29 cellular contexts compared by ENCODE assay signal in the genomic region with DNA sequence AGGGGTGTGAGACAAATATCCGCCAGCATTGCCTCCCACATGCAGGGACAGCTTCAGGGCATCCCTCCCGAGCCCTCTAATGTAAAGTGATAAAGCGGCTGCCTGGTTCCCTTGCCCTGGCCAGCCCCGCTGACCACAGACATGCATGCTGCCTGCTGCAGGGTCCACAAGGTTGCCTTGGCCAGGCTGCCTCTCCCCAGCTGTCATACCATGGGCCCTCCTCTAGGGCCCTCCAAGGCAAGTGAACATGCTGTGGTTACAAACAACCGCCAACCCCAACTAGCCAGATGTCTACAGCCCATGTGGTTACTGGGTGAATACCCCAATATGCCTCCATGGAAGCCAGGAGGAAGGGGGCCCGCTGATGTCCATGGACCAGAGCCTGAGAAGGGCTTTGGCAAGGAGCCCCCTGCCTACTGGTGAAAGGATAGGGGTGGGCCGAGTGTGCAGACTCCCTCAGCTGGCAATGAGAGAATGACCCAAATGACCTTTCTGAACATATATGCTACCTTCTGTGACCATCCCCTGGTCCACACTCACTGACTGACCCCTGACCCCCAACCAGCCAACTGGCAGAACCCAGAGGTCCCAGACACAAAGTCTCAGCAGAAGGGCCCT. TPM values are rescaled to one million over a fixed set of nuclear protein-coding genes. Genes with fewer than 3 reads are reported as not detected.
A peak's percentile ranks its signal among the peaks of the same experiment; 100 is the strongest.
DNase-seq lines count a peak whose midpoint lies in the region; ATAC-seq and TF ChIP-seq lines count a peak whose summit lies in the region.
"Had no signal": no experiment of that assay in that cellular context is flagged by ENCODE, and none has a peak within 500 bp of the region (broad histone marks: within the 10 kb centered on the region; RNA-seq: fewer than 3 reads in every experiment).

No MANE protein-coding gene starts in this region.

- no peak overlapping the region for H3K27ac Mint-ChIP-seq in glutamatergic neuron (ENCODE audit: unreplicated experiment)
- H3K27ac Mint-ChIP-seq: activated CD4-positive, alpha-beta memory T cell treated with anti-CD3 and anti-CD28 coated beads, Interleukin-2, amount 10 ng/mL, durations not matched to agents 7 days and 5 days; activated T-helper 2 cell treated with anti-CD3 and anti-CD28 coated beads, Interferon-gamma antibody, Interleukin-2, Interleukin-4, amounts not matched to agents 10 μg/mL and 5 μg/mL and 100 μg/mL, durations not matched to agents 14 hours and 24 hours and 36 hours; natural killer cell; stimulated activated naive CD8-positive, alpha-beta T cell treated with anti-CD3 and anti-CD28 coated beads, Interleukin-15, amount 100 ng/mL, for 72 hours had no signal

- H3K9me3 Mint-ChIP-seq in glutamatergic neuron (ENCODE audit: unreplicated experiment) = no peaks in the 10 kb centered on the region
- H3K9me3 Mint-ChIP-seq: activated CD4-positive, alpha-beta memory T cell treated with anti-CD3 and anti-CD28 coated beads, Interleukin-2, amount 10 ng/mL, durations not matched to agents 7 days and 5 days; activated T-helper 2 cell treated with anti-CD3 and anti-CD28 coated beads, Interferon-gamma antibody, Interleukin-2, Interleukin-4, amounts not matched to agents 10 μg/mL and 5 μg/mL and 100 μg/mL, durations not matched to agents 14 hours and 24 hours and 36 hours; brain; natural killer cell; stimulated activated naive CD8-positive, alpha-beta T cell treated with anti-CD3 and anti-CD28 coated beads, Interleukin-15, amount 100 ng/mL, for 72 hours had no signal

- no peak overlapping the region for H3K4me3 Mint-ChIP-seq in glutamatergic neuron (ENCODE audit: unreplicated experiment)
- H3K4me3 Mint-ChIP-seq: activated CD4-positive, alpha-beta memory T cell treated with anti-CD3 and anti-CD28 coated beads, Interleukin-2, amount 10 ng/mL, durations not matched to agents 7 days and 5 days; brain; natural killer cell; stimulated activated naive CD8-positive, alpha-beta T cell treated with anti-CD3 and anti-CD28 coated beads, Interleukin-15, amount 100 ng/mL, for 72 hours had no signal

- no peak for ATAC-seq in sciatic nerve
- ATAC-seq in GM19455 (IDR thresholded peaks at IDR 0.05; ENCODE audit: unreplicated experiment) = no peak
- ATAC-seq: heart left ventricle; mucosa of descending colon; natural killer cell; stimulated activated naive CD8-positive, alpha-beta T cell treated with anti-CD3 and anti-CD28 coated beads, Interleukin-15, amount 100 ng/mL, for 72 hours had no signal

- TF ChIP-seq CTCF in GM12872 (IDR thresholded peaks at IDR 0.05; ENCODE audit: insufficient read depth, low read depth, low read length) = 0 out of 3 replicates have a peak, but pooled peaks have one; percentile 24
- TF ChIP-seq CTCF in glutamatergic neuron (IDR thresholded peaks at IDR 0.05; ENCODE audit: partially characterized antibody, unreplicated experiment) = no peak

- DNase-seq in NCI-H69 (lab: John Stamatoyannopoulos, UW) (peak; percentile 31), glutamatergic neuron (peak; percentile 9), sciatic nerve (ENCODE audit: low spot score) (peak; percentile 38), NCI-H2196 treated with DMSO at 0.1 percent for 48 hours (lab: John Stamatoyannopoulos, UW; ENCODE audit: unreplicated experiment) (no peak), superior temporal gyrus (ENCODE audit: extremely low spot score) (no peak)
- DNase-seq: ACHN; activated CD4-positive, alpha-beta memory T cell treated with anti-CD3 and anti-CD28 coated beads, Interleukin-2, amount 10 ng/mL, durations not matched to agents 7 days and 5 days; activated CD4-positive, alpha-beta T cell treated with anti-CD3 and anti-CD28 coated beads for 1 hour; activated naive CD4-positive, alpha-beta T cell treated with anti-CD3 and anti-CD28 coated beads, Interleukin-2, amount 50 U/mL, for 16 hours; amniotic stem cell; cerebellar nuclear complex; foreskin fibroblast; GM23248; heart left ventricle; mammary epithelial cell; MG63; natural killer cell; NCI-H1105; NCI-H187; NCI-H510A; PC-9; Right ventricle myocardium superior; stimulated activated naive CD8-positive, alpha-beta T cell treated with anti-CD3 and anti-CD28 coated beads, Interleukin-15, amount 100 ng/mL, for 72 hours had no signal

- peaks cover 11% of the 10 kb centered on the region for H3K27me3 Mint-ChIP-seq in glutamatergic neuron (ENCODE audit: unreplicated experiment)
- H3K27me3 Mint-ChIP-seq: brain had no signal

- H3K36me3 Mint-ChIP-seq in glutamatergic neuron (ENCODE audit: unreplicated experiment) = no peaks in the 10 kb centered on the region
- H3K36me3 Mint-ChIP-seq: brain, natural killer cell had no signal

- H3K4me1 Mint-ChIP-seq in glutamatergic neuron (ENCODE audit: low read depth, unreplicated experiment) = peaks cover 3% of the 10 kb centered on the region
- H3K4me1 Mint-ChIP-seq: activated CD4-positive, alpha-beta memory T cell treated with anti-CD3 and anti-CD28 coated beads, Interleukin-2, amount 10 ng/mL, durations not matched to agents 7 days and 5 days; natural killer cell; stimulated activated naive CD8-positive, alpha-beta T cell treated with anti-CD3 and anti-CD28 coated beads, Interleukin-15, amount 100 ng/mL, for 72 hours had no signal

- intact Hi-C loops in sciatic nerve (cut with DNase I) = no loop called here

RNA-seq across cellular contexts. Expression of gene GRID1, which starts 37.4 kb away (rescaled TPM):
- total RNA-seq in glutamatergic neuron (ENCODE audit: unreplicated experiment) (8.0 TPM), sciatic nerve (15.4 TPM)
- total RNA-seq: activated CD4-positive, alpha-beta memory T cell treated with anti-CD3 and anti-CD28 coated beads, Interleukin-2, amount 10 ng/mL, durations not matched to agents 7 days and 5 days; activated T-helper 2 cell treated with anti-CD3 and anti-CD28 coated beads, Interferon-gamma antibody, Interleukin-2, Interleukin-4, amounts not matched to agents 10 μg/mL and 5 μg/mL and 100 μg/mL, durations not matched to agents 14 hours and 24 hours and 36 hours; GM23248; natural killer cell; PC-9; T-helper 2 cell treated with Interferon-gamma antibody and Interleukin-4, amounts not matched to agents 100 ng/mL and 5 ng/mL, for 36 hours had no signal

Comparison
In these comparisons a context has a peak if more than half of its experiments do, and no peak if none do; other contexts are left out.
1. DNase-seq: peak in NCI-H69 (single experiment), glutamatergic neuron (single experiment) and sciatic nerve (single experiment); none in NCI-H2196 treated with DMSO at 0.1 percent for 48 hours (single experiment) and superior temporal gyrus (single experiment).